ENCODE assay signal across 1 cellular context in the genomic region with DNA sequence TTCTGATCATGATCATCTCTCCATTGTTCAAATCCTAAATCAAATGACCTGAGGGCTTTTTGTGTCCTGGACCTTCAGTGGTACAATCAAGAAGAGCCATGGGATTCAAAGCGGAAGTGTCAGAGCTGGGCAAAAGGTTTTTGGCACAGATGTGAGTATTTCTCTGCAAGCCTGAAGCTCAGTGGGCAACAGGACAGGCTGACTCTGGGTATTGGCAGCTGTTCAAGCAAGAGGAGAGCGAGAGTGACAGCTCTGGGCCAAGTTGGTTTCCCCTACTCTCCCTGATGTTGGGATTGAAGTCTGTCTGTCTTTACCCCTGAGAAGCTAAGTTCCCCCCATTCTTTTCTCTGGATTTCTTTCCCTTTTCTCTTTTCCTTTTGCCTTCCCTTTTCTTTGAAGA.
TF ChIP-seq lines count a peak whose summit lies in the region.

No MANE protein-coding gene starts in this region.

TF ChIP-seq in endothelial cell of umbilical vein, 7 proteins besides CTCF, POLR2A, EP300 and RAD21:
- TF ChIP-seq FOS (IDR thresholded peaks at IDR 0.05; ENCODE audit: borderline replicate concordance, insufficient read depth, low read length), result no peak
- TF ChIP-seq, protein P1, sequence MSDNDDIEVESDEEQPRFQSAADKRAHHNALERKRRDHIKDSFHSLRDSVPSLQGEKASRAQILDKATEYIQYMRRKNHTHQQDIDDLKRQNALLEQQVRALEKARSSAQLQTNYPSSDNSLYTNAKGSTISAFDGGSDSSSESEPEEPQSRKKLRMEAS (IDR thresholded peaks at IDR 0.05; ENCODE audit: insufficient read depth, insufficient read length), result no peak
- TF ChIP-seq GATA2 (IDR thresholded peaks at IDR 0.05; ENCODE audit: insufficient read depth, insufficient read length, low read depth, low read length), result no peak
- no peak for TF ChIP-seq JUN (IDR thresholded peaks at IDR 0.05; ENCODE audit: borderline replicate concordance, insufficient read depth, insufficient read length, low read depth)
- TF ChIP-seq POLR2AphosphoS5 (IDR thresholded peaks at IDR 0.05; ENCODE audit: insufficient read depth, low read depth, low read length), result no peak
- TF ChIP-seq MYC (IDR thresholded peaks at IDR 0.05; ENCODE audit: low read depth, low read length), result no peak
- TF ChIP-seq EZH2 (IDR thresholded peaks at IDR 0.05; ENCODE audit: borderline replicate concordance, low read depth, low read length, severe bottlenecking), result no peak
